Comparison of ENCODE assay signal across 11 cellular contexts in the genomic region with DNA sequence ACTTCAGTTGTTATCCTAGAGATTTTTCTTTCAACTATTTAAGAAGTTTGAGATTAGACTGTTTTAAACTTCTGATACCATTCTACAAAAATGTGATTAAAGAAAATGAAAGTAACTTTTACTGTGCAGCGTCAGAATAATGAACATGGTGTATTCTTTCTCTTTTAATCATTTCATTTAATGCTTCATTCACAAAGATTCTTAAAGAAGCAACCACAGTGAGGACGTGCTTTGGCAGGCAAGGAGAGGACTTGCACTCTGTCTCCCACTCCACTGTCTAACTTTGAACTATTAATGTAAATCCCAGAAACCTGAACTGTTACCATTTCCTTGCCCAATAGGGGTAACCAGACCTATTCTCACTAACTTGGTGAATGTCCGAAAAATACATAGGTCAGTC.
DNase-seq lines count a peak whose midpoint lies in the region; FAIRE-seq and TF ChIP-seq lines count a peak whose summit lies in the region.
"Had no signal": no experiment of that assay in that cellular context is flagged by ENCODE, and none has a peak within 500 bp of the region (broad histone marks: within the 10 kb centered on the region; RNA-seq: fewer than 3 reads in every experiment).

No MANE protein-coding gene starts in this region.

- no peak for FAIRE-seq in endothelial cell of umbilical vein (lab: Jason Lieb, UNC)
- FAIRE-seq in small intestine (lab: Jason Lieb, UNC), result peak; percentile 78

- H3K79me2 ChIP-seq in SU-DHL-6 (ENCODE audit: insufficient read depth, low read length) (no peaks in the 10 kb centered on the region), endothelial cell of umbilical vein (ENCODE audit: control insufficient read depth, insufficient read depth, low read length) (no peaks in the 10 kb centered on the region)

- no peaks in the 10 kb centered on the region for H3K27me3 ChIP-seq in SU-DHL-6 (ENCODE audit: low read length)
- no peaks in the 10 kb centered on the region for H3K27me3 ChIP-seq in endothelial cell of umbilical vein (ENCODE audit: control insufficient read depth in 2 of 2, insufficient read depth in 2 of 2, low read length in 2 of 2)
- no peaks in the 10 kb centered on the region for H3K27me3 ChIP-seq in small intestine (ENCODE audit: control insufficient read depth in 2 of 2, insufficient read depth in 2 of 2, low read length in 2 of 2)

- peaks cover 3% of the 10 kb centered on the region for H3K27me3 Mint-ChIP-seq in activated T-cell treated with anti-CD3 and anti-CD28 coated beads, Interleukin-2, amount 50 U/mL, for 24 hours
- H3K27me3 Mint-ChIP-seq: brain had no signal

- peaks cover 2% of the 10 kb centered on the region for H3K4me1 ChIP-seq in endothelial cell of umbilical vein (ENCODE audit: control insufficient read depth, extremely low read depth, insufficient read depth, low read length)
- peaks cover 0 to 2% of the 10 kb centered on the region in 2 donors for H3K4me1 ChIP-seq in small intestine (ENCODE audit: control insufficient read depth in 2 of 2, insufficient read depth in 1 of 2, low read depth in 1 of 2, low read length in 1 of 2)

- dilution Hi-C loops in endothelial cell of umbilical vein (cut with MboI; ENCODE audit: extremely low pct_ligation_motif_present, low sequenced_read_pairs), result no loop called here

- H3K4me1 Mint-ChIP-seq in activated T-cell treated with anti-CD3 and anti-CD28 coated beads, Interleukin-2, amount 50 U/mL, for 24 hours (ENCODE audit: low read depth), result peaks cover 21% of the 10 kb centered on the region

- H3F3A ChIP-seq in SU-DHL-6 (ENCODE audit: insufficient read depth), result peaks cover 7% of the 10 kb centered on the region; the same call in 1 of the 2 replicates

- H3K4me2 ChIP-seq in SU-DHL-6 (ENCODE audit: low read depth, low read length, poor library complexity, severe bottlenecking) (peak overlapping the region; percentile 87), endothelial cell of umbilical vein (ENCODE audit: insufficient read depth, low read length) (peak overlapping the region; percentile 17)

- H3K9me2 ChIP-seq in SU-DHL-6 (replicated peaks; ENCODE audit: insufficient read depth, low read length), result no peaks in the 10 kb centered on the region

- no peak for TF ChIP-seq POLR2A in endothelial cell of umbilical vein (IDR thresholded peaks at IDR 0.05; ENCODE audit: low read depth, low read length)

- intact Hi-C loops in endothelial cell of umbilical vein (cut with micrococcal nuclease), result no loop called here

- WGBS in small intestine, 3 donors, result 30 to 47% (median 44%) methylated on average over 3 of the region's 3 CpGs

- H3K36me3 Mint-ChIP-seq in activated T-cell treated with anti-CD3 and anti-CD28 coated beads, Interleukin-2, amount 50 U/mL, for 24 hours (ENCODE audit: low read depth), result no peaks in the 10 kb centered on the region
- H3K36me3 Mint-ChIP-seq: brain had no signal

- H3K4me3 Mint-ChIP-seq in activated T-cell treated with anti-CD3 and anti-CD28 coated beads, Interleukin-2, amount 50 U/mL, for 24 hours, result peak overlapping the region; percentile 52
- H3K4me3 Mint-ChIP-seq: nephron had no signal

- peak overlapping the region; percentile 37 for H3K4me3 ChIP-seq in SU-DHL-6 (ENCODE audit: insufficient read depth, low read length, poor library complexity, severe bottlenecking)
- no peak overlapping the region for H3K4me3 ChIP-seq in endothelial cell of umbilical vein (replicated peaks in 1 of 3; ENCODE audit: insufficient read depth in 1 of 3, low read depth in 1 of 3, low read length in 3 of 3)
- H3K4me3 ChIP-seq in small intestine (ENCODE audit: low read depth in 1 of 2, low read length in 2 of 2), result peak overlapping the region in 1 of 2 donors; percentile 11

- no peaks in the 10 kb centered on the region for H3K9me3 Mint-ChIP-seq in activated T-cell treated with anti-CD3 and anti-CD28 coated beads, Interleukin-2, amount 50 U/mL, for 24 hours
- H3K9me3 Mint-ChIP-seq: brain, nephron had no signal

- peak overlapping the region; percentile 13 for H3K27ac Mint-ChIP-seq in activated T-cell treated with anti-CD3 and anti-CD28 coated beads, Interleukin-2, amount 50 U/mL, for 24 hours

- H3K9me3 ChIP-seq in SU-DHL-6 (ENCODE audit: insufficient read depth, low read length) (no peaks in the 10 kb centered on the region), endothelial cell of umbilical vein (replicated peaks; ENCODE audit: control insufficient read depth, insufficient read depth, low read length) (no peaks in the 10 kb centered on the region), small intestine (ENCODE audit: control insufficient read depth, low read depth) (no peaks in the 10 kb centered on the region)

- no peak for DNase-seq in activated T-cell treated with anti-CD3 and anti-CD28 coated beads, Interleukin-2, amount 50 U/mL, for 24 hours
- DNase-seq in activated T-cell treated with anti-CD3 and anti-CD28 coated beads for 4 hours (no peak), endothelial cell of umbilical vein (ENCODE audit: low read depth, low spot score) (no peak), small intestine (peak; percentile 8), SW480 (ENCODE audit: low spot score) (no peak), NCI-H226 (no peak), AG20443 (ENCODE audit: low spot score) (no peak)
- DNase-seq: WERI-Rb-1 had no signal

- H4K20me1 ChIP-seq in SU-DHL-6 (ENCODE audit: low read depth, low read length) (no peaks in the 10 kb centered on the region), endothelial cell of umbilical vein (replicated peaks; ENCODE audit: control insufficient read depth, extremely low read depth, insufficient read depth, low read length) (no peaks in the 10 kb centered on the region)

- H2AFZ ChIP-seq in SU-DHL-6 (ENCODE audit: low read depth, low read length, severe bottlenecking) (peak overlapping the region; percentile 92), endothelial cell of umbilical vein (ENCODE audit: low read depth, low read length) (peak overlapping the region; percentile 48)

- no peaks in the 10 kb centered on the region for H3K9me1 ChIP-seq in endothelial cell of umbilical vein (replicated peaks; ENCODE audit: control insufficient read depth, extremely low read depth, insufficient read depth, low read length)

- peak overlapping the region; percentile 54 for H3K9ac ChIP-seq in SU-DHL-6 (ENCODE audit: low read length)
- H3K9ac ChIP-seq in endothelial cell of umbilical vein (replicated peaks; ENCODE audit: extremely low read depth, insufficient read depth, low read length), result no peak overlapping the region

- TF ChIP-seq CTCF in SU-DHL-6 (IDR thresholded peaks at IDR 0.05; ENCODE audit: insufficient read depth, low read length, poor library complexity, severe bottlenecking) (no peak), endothelial cell of umbilical vein (IDR thresholded peaks at IDR 0.05; ENCODE audit: extremely low read depth in 1 of 2, insufficient read depth in 1 of 2, low read depth in 1 of 2, low read length in 2 of 2) (no peak)

- no peaks in the 10 kb centered on the region for H3K36me3 ChIP-seq in SU-DHL-6 (ENCODE audit: low read length)
- H3K36me3 ChIP-seq in endothelial cell of umbilical vein (ENCODE audit: control insufficient read depth in 2 of 2, extremely low read depth in 1 of 2, insufficient read depth in 2 of 2, low read length in 2 of 2), result no peaks in the 10 kb centered on the region
- H3K36me3 ChIP-seq in small intestine (ENCODE audit: control insufficient read depth in 2 of 2, insufficient read depth in 2 of 2, low read length in 2 of 2), result no peaks in the 10 kb centered on the region
- H3K36me3 ChIP-seq: WERI-Rb-1 had no signal

- CTCF ChIA-PET in endothelial cell of umbilical vein (lab: Charles Lee), result no interaction called here

- POLR2A ChIA-PET in endothelial cell of umbilical vein (lab: Charles Lee), result no interaction called here

- H3K27ac ChIP-seq in SU-DHL-6 (ENCODE audit: low read depth, low read length) (peak overlapping the region; percentile 73), endothelial cell of umbilical vein (ENCODE audit: insufficient read depth, low read depth, low read length) (no peak overlapping the region), small intestine (ENCODE audit: low read depth in 1 of 2, low read length in 1 of 2) (no peak overlapping the region)
- H3K27ac ChIP-seq: WERI-Rb-1 had no signal

- no TSS peak for BruUV-seq in endothelial cell of umbilical vein (replicated peaks; lab: Mats Ljungman, UMichigan)

TF ChIP-seq in endothelial cell of umbilical vein, 7 proteins besides CTCF, POLR2A, EP300 and RAD21:
- TF ChIP-seq MAX (IDR thresholded peaks at IDR 0.05; ENCODE audit: insufficient read depth, insufficient read length), result no peak
